10 cellular contexts compared by ENCODE assay signal in the genomic region with DNA sequence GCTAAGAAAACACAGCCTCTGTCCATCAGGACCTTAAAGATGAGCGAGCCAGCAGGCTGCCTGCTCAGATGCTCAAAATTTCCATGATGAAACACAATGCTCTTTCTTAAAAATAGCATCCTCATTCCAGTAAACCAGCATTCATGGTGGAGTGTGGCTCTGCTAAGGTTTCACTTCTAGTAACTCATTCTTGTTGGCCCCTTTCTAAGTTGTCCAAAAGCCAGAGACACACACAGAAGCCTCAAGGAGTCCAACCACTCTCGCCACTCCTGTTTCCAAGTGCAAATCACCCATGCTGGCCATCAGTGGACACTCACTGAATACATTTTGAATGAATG. TPM values are rescaled to one million over a fixed set of nuclear protein-coding genes. Genes with fewer than 3 reads are reported as not detected.
A peak's percentile ranks its signal among the peaks of the same experiment; 100 is the strongest.
DNase-seq lines count a peak whose midpoint lies in the region; ATAC-seq, FAIRE-seq and TF ChIP-seq lines count a peak whose summit lies in the region.
"Had no signal": no experiment of that assay in that cellular context is flagged by ENCODE, and none has a peak within 500 bp of the region (broad histone marks: within the 10 kb centered on the region; RNA-seq: fewer than 3 reads in every experiment).

No MANE protein-coding gene starts in this region.

- intact Hi-C loops in left ventricle myocardium superior (cut with micrococcal nuclease) (no loop called here), spleen (cut with DNase I; ENCODE audit: low total_unique reads) (no loop called here), A673 (cut with micrococcal nuclease; ENCODE audit: unreplicated experiment) (no loop called here)

- ATAC-seq in left ventricle myocardium superior: peak; percentile 74
- ATAC-seq in HG02970 (IDR thresholded peaks at IDR 0.05; ENCODE audit: low FRiP score, unreplicated experiment): no peak

- H3K36me3 ChIP-seq in spleen (no peaks in the 10 kb centered on the region), A673 (ENCODE audit: insufficient read depth, low read length, poor library complexity, severe bottlenecking) (no peaks in the 10 kb centered on the region)

- TF ChIP-seq CTCF in spleen (IDR thresholded peaks at IDR 0.05 in 8 of 11, conservative IDR thresholded peaks at IDR 0.05 in 3 of 11) (no peak), A673 (conservative IDR thresholded peaks at IDR 0.05; ENCODE audit: low read depth, low read length) (no peak)

- H3K9me3 ChIP-seq in spleen: no peaks in the 10 kb centered on the region
- H3K9me3 ChIP-seq in A673 (ENCODE audit: low read depth, low read length, poor library complexity, severe bottlenecking): no peaks in the 10 kb centered on the region

- H3K27ac ChIP-seq in angular gyrus (ENCODE audit: low read depth, low read length): peak overlapping the region; percentile 67
- peak overlapping the region in 5 of 8 donors; percentile 15 to 43 (median 40) for H3K27ac ChIP-seq in spleen
- H3K27ac ChIP-seq in A673 (ENCODE audit: low read depth, low read length, poor library complexity, severe bottlenecking): no peak overlapping the region

- BruUV-seq in A673 (replicated peaks; lab: Mats Ljungman, UMichigan): no TSS peak

- DNase-seq in HTR-8/SVneo (ENCODE audit: insufficient read length, low spot score) (no peak), left ventricle myocardium superior (no peak), spleen (no peak), COLO668 (lab: John Stamatoyannopoulos, UW; ENCODE audit: unreplicated experiment) (no peak), A673 (ENCODE audit: low spot score) (no peak), cortex of kidney (lab: John Stamatoyannopoulos, UW) (no peak)
- DNase-seq: NCI-H510A treated with DMSO at 0.1 percent for 48 hours had no signal

- H3K27me3 ChIP-seq in spleen (replicated peaks in 1 of 7): no peaks in the 10 kb centered on the region
- no peaks in the 10 kb centered on the region for H3K27me3 ChIP-seq in A673 (replicated peaks; ENCODE audit: insufficient read depth, low read depth, low read length, poor library complexity)

- no peak for TF ChIP-seq POLR2A in spleen (IDR thresholded peaks at IDR 0.05)

- 60 to 85% (median 72%) methylated on average over 2 of the region's 2 CpGs for WGBS in spleen, 5 donors

- peak; percentile 89 for FAIRE-seq in HTR-8/SVneo (lab: Jason Lieb, UNC)
- FAIRE-seq: G401.6 had no signal

- H3K4me1 ChIP-seq in spleen (peaks cover 0 to 5% (median 0%) of the 10 kb centered on the region in 6 donors), A673 (ENCODE audit: insufficient read depth, low read length, poor library complexity, severe bottlenecking) (peaks cover 12% of the 10 kb centered on the region)

- CTCF ChIA-PET in A673 (lab: Charles Lee): no interaction called here

- no peak overlapping the region for H3K4me3 ChIP-seq in spleen
- no peak overlapping the region for H3K4me3 ChIP-seq in A673 (ENCODE audit: low read depth, low read length, poor library complexity, severe bottlenecking)

- POLR2A ChIA-PET in A673 (lab: Charles Lee; ENCODE audit: low non-redundant PET): interaction anchor here (0.5 kb wide), 1 partner anchor 347 kb away, joined by 4 read pairs; no protein-coding TSS in a partner anchor

RNA-seq across cellular contexts. Expression of gene ATP9A, which starts 35.8 kb away (rescaled TPM):
- total RNA-seq in left ventricle myocardium superior (21.2 TPM), spleen (10 to 100 TPM in 2 of 7 donors, 1 to 10 TPM in 5; 5.7 to 11.5 (median 9.0) TPM), A673 (2021) (31.2 and 34.8 TPM in 2 replicates)
- 1 to 10 TPM in 1 of 3 donors, under 1 TPM in 2; 0.37 to 1.2 (median 0.76) TPM for polyA plus RNA-seq in spleen
